ENCODE assay signal across 1 cellular context in the genomic region with DNA sequence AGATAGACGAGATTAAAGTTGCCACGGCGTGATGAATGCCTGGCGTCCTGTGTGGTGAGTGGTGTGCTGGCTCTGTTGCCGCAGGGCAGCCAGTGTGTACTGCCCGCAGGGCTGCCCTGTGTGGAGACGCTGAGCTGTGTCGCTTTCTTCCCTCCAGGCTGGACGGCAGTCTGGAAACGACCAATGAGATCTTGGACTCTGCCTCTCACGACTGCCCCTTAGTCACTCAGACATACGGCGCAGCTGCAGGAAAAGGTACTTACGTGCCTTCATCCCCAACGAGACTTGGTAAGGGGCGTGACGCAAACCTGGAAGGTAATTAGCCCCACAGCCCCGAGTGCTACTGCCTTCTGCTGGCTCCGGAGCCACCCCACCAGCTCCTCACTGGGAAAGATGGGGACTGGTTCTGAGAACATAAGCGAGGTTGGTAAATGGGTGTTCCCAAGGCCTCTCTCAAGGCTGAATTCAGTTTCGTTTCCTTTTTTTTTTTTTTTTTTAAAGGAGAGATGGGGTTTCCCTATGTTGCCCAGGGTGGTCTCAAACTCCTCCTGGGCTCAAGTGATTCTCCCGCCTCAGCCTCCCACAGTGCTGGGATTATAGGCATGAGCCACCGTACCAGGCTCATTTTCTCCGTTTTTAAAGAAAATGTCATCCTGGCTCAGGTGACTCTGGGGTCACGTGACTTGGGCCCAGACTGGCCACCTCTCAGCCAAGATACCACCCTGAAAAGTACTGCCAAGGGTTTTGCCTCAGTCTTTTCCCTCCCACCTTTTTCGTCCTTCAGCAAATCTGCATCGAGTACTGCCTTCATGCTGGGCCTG.
TF ChIP-seq lines count a peak whose summit lies in the region.

No MANE protein-coding gene starts in this region.

TF ChIP-seq in GM12878, 131 proteins besides CTCF, POLR2A, EP300 and RAD21 (continued from another document and continues in another):
- TF ChIP-seq RFX5 (IDR thresholded peaks at IDR 0.05; ENCODE audit: low read depth, low read length) (no peak), SMAD5 (IDR thresholded peaks at IDR 0.05; ENCODE audit: low read depth) (no peak), HDAC2 (IDR thresholded peaks at IDR 0.05) (no peak), NFYA (IDR thresholded peaks at IDR 0.05; ENCODE audit: borderline replicate concordance, low read depth, low read length) (no peak), KLF5 (IDR thresholded peaks at IDR 0.05; ENCODE audit: partially characterized antibody) (no peak), SIN3A (IDR thresholded peaks at IDR 0.05; ENCODE audit: low read depth, low read length) (no peak), SREBF1 (IDR thresholded peaks at IDR 0.05; ENCODE audit: low read length) (no peak), LARP7 (IDR thresholded peaks at IDR 0.05) (no peak), KAT2A (conservative IDR thresholded peaks at IDR 0.05; ENCODE audit: control insufficient read depth, low read depth, low read length) (no peak), SMAD1 (IDR thresholded peaks at IDR 0.05; ENCODE audit: low read depth, partially characterized antibody) (no peak), TAF1 (IDR thresholded peaks at IDR 0.05; ENCODE audit: borderline replicate concordance, low read depth, low read length) (no peak), SIX5 (IDR thresholded peaks at IDR 0.05; ENCODE audit: low read depth, low read length, severe bottlenecking) (no peak), STAT1 (conservative IDR thresholded peaks at IDR 0.05) (no peak), MXI1 (IDR thresholded peaks at IDR 0.05; ENCODE audit: low read depth, low read length) (no peak), CHD4 (IDR thresholded peaks at IDR 0.05) (no peak), CHD1 (IDR thresholded peaks at IDR 0.05; ENCODE audit: low read depth, low read length) (no peak), MYC (IDR thresholded peaks at IDR 0.05; ENCODE audit: insufficient read depth, insufficient read length, insufficient replicate concordance, low read length, severe bottlenecking) (no peak), RAD51 (IDR thresholded peaks at IDR 0.05) (peak; percentile 98), ESRRA (IDR thresholded peaks at IDR 0.05; ENCODE audit: low read length) (no peak), YBX1 (IDR thresholded peaks at IDR 0.05) (no peak), SRF (IDR thresholded peaks at IDR 0.05; ENCODE audit: low read depth in 2 of 2, low read length in 2 of 2) (no peak), BACH1 (IDR thresholded peaks at IDR 0.05; ENCODE audit: borderline replicate concordance) (no peak), MTA2 (IDR thresholded peaks at IDR 0.05; ENCODE audit: low read depth) (no peak), TARDBP (IDR thresholded peaks at IDR 0.05; ENCODE audit: borderline replicate concordance) (no peak), NBN (IDR thresholded peaks at IDR 0.05) (0 out of 2 replicates have a peak, but pooled peaks have one; percentile 45), NRF1 (conservative IDR thresholded peaks at IDR 0.05; ENCODE audit: low read depth, low read length) (no peak), EGR1 (IDR thresholded peaks at IDR 0.05; ENCODE audit: borderline replicate concordance in 1 of 2, low read depth in 2 of 2, low read length in 2 of 2) (no peak), NFXL1 (IDR thresholded peaks at IDR 0.05; ENCODE audit: borderline replicate concordance) (no peak), NR2C1 (IDR thresholded peaks at IDR 0.05) (no peak), KDM1A (IDR thresholded peaks at IDR 0.05; ENCODE audit: borderline replicate concordance) (no peak), FOXM1 (IDR thresholded peaks at IDR 0.05; ENCODE audit: low read depth, low read length) (no peak), DPF2 (IDR thresholded peaks at IDR 0.05) (peak; percentile 73; the same call in 1 of the 2 replicates)
- TF ChIP-seq, protein P1, sequence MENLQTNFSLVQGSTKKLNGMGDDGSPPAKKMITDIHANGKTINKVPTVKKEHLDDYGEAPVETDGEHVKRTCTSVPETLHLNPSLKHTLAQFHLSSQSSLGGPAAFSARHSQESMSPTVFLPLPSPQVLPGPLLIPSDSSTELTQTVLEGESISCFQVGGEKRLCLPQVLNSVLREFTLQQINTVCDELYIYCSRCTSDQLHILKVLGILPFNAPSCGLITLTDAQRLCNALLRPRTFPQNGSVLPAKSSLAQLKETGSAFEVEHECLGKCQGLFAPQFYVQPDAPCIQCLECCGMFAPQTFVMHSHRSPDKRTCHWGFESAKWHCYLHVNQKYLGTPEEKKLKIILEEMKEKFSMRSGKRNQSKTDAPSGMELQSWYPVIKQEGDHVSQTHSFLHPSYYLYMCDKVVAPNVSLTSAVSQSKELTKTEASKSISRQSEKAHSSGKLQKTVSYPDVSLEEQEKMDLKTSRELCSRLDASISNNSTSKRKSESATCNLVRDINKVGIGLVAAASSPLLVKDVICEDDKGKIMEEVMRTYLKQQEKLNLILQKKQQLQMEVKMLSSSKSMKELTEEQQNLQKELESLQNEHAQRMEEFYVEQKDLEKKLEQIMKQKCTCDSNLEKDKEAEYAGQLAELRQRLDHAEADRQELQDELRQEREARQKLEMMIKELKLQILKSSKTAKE (IDR thresholded peaks at IDR 0.05; ENCODE audit: low read depth, poor library complexity, severe bottlenecking) = no peak
- TF ChIP-seq, protein P2, sequence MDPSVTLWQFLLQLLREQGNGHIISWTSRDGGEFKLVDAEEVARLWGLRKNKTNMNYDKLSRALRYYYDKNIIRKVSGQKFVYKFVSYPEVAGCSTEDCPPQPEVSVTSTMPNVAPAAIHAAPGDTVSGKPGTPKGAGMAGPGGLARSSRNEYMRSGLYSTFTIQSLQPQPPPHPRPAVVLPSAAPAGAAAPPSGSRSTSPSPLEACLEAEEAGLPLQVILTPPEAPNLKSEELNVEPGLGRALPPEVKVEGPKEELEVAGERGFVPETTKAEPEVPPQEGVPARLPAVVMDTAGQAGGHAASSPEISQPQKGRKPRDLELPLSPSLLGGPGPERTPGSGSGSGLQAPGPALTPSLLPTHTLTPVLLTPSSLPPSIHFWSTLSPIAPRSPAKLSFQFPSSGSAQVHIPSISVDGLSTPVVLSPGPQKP (IDR thresholded peaks at IDR 0.05; ENCODE audit: low read depth, low read length) = no peak
- TF ChIP-seq, protein P3, sequence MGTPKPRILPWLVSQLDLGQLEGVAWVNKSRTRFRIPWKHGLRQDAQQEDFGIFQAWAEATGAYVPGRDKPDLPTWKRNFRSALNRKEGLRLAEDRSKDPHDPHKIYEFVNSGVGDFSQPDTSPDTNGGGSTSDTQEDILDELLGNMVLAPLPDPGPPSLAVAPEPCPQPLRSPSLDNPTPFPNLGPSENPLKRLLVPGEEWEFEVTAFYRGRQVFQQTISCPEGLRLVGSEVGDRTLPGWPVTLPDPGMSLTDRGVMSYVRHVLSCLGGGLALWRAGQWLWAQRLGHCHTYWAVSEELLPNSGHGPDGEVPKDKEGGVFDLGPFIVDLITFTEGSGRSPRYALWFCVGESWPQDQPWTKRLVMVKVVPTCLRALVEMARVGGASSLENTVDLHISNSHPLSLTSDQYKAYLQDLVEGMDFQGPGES (IDR thresholded peaks at IDR 0.05) = no peak
- TF ChIP-seq, protein P4, sequence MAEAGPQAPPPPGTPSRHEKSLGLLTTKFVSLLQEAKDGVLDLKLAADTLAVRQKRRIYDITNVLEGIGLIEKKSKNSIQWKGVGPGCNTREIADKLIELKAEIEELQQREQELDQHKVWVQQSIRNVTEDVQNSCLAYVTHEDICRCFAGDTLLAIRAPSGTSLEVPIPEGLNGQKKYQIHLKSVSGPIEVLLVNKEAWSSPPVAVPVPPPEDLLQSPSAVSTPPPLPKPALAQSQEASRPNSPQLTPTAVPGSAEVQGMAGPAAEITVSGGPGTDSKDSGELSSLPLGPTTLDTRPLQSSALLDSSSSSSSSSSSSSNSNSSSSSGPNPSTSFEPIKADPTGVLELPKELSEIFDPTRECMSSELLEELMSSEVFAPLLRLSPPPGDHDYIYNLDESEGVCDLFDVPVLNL (IDR thresholded peaks at IDR 0.05; ENCODE audit: low read depth, low read length) = no peak
- TF ChIP-seq, protein P5, sequence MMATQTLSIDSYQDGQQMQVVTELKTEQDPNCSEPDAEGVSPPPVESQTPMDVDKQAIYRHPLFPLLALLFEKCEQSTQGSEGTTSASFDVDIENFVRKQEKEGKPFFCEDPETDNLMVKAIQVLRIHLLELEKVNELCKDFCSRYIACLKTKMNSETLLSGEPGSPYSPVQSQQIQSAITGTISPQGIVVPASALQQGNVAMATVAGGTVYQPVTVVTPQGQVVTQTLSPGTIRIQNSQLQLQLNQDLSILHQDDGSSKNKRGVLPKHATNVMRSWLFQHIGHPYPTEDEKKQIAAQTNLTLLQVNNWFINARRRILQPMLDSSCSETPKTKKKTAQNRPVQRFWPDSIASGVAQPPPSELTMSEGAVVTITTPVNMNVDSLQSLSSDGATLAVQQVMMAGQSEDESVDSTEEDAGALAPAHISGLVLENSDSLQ (IDR thresholded peaks at IDR 0.05) = no peak
- TF ChIP-seq, protein P6, sequence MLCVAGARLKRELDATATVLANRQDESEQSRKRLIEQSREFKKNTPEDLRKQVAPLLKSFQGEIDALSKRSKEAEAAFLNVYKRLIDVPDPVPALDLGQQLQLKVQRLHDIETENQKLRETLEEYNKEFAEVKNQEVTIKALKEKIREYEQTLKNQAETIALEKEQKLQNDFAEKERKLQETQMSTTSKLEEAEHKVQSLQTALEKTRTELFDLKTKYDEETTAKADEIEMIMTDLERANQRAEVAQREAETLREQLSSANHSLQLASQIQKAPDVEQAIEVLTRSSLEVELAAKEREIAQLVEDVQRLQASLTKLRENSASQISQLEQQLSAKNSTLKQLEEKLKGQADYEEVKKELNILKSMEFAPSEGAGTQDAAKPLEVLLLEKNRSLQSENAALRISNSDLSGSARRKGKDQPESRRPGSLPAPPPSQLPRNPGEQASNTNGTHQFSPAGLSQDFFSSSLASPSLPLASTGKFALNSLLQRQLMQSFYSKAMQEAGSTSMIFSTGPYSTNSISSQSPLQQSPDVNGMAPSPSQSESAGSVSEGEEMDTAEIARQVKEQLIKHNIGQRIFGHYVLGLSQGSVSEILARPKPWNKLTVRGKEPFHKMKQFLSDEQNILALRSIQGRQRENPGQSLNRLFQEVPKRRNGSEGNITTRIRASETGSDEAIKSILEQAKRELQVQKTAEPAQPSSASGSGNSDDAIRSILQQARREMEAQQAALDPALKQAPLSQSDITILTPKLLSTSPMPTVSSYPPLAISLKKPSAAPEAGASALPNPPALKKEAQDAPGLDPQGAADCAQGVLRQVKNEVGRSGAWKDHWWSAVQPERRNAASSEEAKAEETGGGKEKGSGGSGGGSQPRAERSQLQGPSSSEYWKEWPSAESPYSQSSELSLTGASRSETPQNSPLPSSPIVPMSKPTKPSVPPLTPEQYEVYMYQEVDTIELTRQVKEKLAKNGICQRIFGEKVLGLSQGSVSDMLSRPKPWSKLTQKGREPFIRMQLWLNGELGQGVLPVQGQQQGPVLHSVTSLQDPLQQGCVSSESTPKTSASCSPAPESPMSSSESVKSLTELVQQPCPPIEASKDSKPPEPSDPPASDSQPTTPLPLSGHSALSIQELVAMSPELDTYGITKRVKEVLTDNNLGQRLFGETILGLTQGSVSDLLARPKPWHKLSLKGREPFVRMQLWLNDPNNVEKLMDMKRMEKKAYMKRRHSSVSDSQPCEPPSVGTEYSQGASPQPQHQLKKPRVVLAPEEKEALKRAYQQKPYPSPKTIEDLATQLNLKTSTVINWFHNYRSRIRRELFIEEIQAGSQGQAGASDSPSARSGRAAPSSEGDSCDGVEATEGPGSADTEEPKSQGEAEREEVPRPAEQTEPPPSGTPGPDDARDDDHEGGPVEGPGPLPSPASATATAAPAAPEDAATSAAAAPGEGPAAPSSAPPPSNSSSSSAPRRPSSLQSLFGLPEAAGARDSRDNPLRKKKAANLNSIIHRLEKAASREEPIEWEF (IDR thresholded peaks at IDR 0.05; ENCODE audit: insufficient replicate concordance, low read depth, low read length) = no peak
- TF ChIP-seq, protein P7, sequence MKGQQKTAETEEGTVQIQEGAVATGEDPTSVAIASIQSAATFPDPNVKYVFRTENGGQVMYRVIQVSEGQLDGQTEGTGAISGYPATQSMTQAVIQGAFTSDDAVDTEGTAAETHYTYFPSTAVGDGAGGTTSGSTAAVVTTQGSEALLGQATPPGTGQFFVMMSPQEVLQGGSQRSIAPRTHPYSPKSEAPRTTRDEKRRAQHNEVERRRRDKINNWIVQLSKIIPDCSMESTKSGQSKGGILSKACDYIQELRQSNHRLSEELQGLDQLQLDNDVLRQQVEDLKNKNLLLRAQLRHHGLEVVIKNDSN (IDR thresholded peaks at IDR 0.05; ENCODE audit: borderline replicate concordance, extremely low read length, insufficient read depth, low read depth, low read length) = peak; percentile 69
- TF ChIP-seq, protein P8, sequence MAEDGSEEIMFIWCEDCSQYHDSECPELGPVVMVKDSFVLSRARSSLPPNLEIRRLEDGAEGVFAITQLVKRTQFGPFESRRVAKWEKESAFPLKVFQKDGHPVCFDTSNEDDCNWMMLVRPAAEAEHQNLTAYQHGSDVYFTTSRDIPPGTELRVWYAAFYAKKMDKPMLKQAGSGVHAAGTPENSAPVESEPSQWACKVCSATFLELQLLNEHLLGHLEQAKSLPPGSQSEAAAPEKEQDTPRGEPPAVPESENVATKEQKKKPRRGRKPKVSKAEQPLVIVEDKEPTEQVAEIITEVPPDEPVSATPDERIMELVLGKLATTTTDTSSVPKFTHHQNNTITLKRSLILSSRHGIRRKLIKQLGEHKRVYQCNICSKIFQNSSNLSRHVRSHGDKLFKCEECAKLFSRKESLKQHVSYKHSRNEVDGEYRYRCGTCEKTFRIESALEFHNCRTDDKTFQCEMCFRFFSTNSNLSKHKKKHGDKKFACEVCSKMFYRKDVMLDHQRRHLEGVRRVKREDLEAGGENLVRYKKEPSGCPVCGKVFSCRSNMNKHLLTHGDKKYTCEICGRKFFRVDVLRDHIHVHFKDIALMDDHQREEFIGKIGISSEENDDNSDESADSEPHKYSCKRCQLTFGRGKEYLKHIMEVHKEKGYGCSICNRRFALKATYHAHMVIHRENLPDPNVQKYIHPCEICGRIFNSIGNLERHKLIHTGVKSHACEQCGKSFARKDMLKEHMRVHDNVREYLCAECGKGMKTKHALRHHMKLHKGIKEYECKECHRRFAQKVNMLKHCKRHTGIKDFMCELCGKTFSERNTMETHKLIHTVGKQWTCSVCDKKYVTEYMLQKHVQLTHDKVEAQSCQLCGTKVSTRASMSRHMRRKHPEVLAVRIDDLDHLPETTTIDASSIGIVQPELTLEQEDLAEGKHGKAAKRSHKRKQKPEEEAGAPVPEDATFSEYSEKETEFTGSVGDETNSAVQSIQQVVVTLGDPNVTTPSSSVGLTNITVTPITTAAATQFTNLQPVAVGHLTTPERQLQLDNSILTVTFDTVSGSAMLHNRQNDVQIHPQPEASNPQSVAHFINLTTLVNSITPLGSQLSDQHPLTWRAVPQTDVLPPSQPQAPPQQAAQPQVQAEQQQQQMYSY (CRISPR knock-in tag; IDR thresholded peaks at IDR 0.05) = no peak
- TF ChIP-seq, protein P9, sequence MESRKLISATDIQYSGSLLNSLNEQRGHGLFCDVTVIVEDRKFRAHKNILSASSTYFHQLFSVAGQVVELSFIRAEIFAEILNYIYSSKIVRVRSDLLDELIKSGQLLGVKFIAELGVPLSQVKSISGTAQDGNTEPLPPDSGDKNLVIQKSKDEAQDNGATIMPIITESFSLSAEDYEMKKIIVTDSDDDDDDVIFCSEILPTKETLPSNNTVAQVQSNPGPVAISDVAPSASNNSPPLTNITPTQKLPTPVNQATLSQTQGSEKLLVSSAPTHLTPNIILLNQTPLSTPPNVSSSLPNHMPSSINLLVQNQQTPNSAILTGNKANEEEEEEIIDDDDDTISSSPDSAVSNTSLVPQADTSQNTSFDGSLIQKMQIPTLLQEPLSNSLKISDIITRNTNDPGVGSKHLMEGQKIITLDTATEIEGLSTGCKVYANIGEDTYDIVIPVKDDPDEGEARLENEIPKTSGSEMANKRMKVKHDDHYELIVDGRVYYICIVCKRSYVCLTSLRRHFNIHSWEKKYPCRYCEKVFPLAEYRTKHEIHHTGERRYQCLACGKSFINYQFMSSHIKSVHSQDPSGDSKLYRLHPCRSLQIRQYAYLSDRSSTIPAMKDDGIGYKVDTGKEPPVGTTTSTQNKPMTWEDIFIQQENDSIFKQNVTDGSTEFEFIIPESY (IDR thresholded peaks at IDR 0.05) = no peak
